ENCODE assay signal across 18 cellular contexts in genomic region chr11:12127206-12127898, GRCh38. TPM values are rescaled to one million over a fixed set of nuclear protein-coding genes. Genes with fewer than 3 reads are reported as not detected.
A peak's percentile ranks its signal among the peaks of the same experiment; 100 is the strongest.
DNase-seq lines count a peak whose midpoint lies in the region; ATAC-seq and TF ChIP-seq lines count a peak whose summit lies in the region.
"Had no signal": no experiment of that assay in that cellular context is flagged by ENCODE, and none has a peak within 500 bp of the region (broad histone marks: within the 10 kb centered on the region; RNA-seq: fewer than 3 reads in every experiment).

No MANE protein-coding gene starts in this region.

- intact Hi-C loops in uterus (cut with DNase I; ENCODE audit: low total_unique reads) (no loop called here), left colon (cut with DNase I, micrococcal nuclease) (no loop called here)

- H3K4me1 Mint-ChIP-seq in activated naive CD4-positive, alpha-beta T cell treated with anti-CD3 and anti-CD28 coated beads, Interleukin-2, amount 10 ng/mL, durations not matched to agents 7 days and 5 days, result peaks cover 51% of the 10 kb centered on the region
- peaks cover 24% of the 10 kb centered on the region for H3K4me1 Mint-ChIP-seq in activated T-helper 17 cell treated with anti-CD3 and anti-CD28 coated beads, Interleukin-2, amount 50 U/mL, for 72 hours

- TF ChIP-seq POLR2A in uterus (IDR thresholded peaks at IDR 0.05), result no peak
- no peak for TF ChIP-seq POLR2A in suprapubic skin (IDR thresholded peaks at IDR 0.05)

- H3K4me3 ChIP-seq in uterus (no peak overlapping the region), suprapubic skin (no peak overlapping the region)
- H3K4me3 ChIP-seq: GM23338, neural progenitor cell, right atrium auricular region had no signal

- no peak for ATAC-seq in activated T-helper 17 cell treated with anti-CD3 and anti-CD28 coated beads, Interleukin-2, amount 50 U/mL, for 72 hours (replicated peaks)
- ATAC-seq in foreskin keratinocyte (no peak), left colon (no peak)
- ATAC-seq: activated CD4-positive, CD25-positive, alpha-beta regulatory T cell treated with anti-CD3 and anti-CD28 coated beads, Interleukin-2, amount 50 U/mL, for 24 hours; CD8-positive, alpha-beta T cell; GM23338 had no signal

- peak overlapping the region; percentile 1 for H3K27ac ChIP-seq in foreskin keratinocyte
- H3K27ac ChIP-seq in uterus, result peak overlapping the region; percentile 50 to 52
- no peak overlapping the region for H3K27ac ChIP-seq in suprapubic skin
- H3K27ac ChIP-seq: neural progenitor cell, right atrium auricular region had no signal

- peaks cover 3% of the 10 kb centered on the region for H3K36me3 Mint-ChIP-seq in activated naive CD4-positive, alpha-beta T cell treated with anti-CD3 and anti-CD28 coated beads, Interleukin-2, amount 10 ng/mL, durations not matched to agents 7 days and 5 days
- no peaks in the 10 kb centered on the region for H3K36me3 Mint-ChIP-seq in activated T-helper 17 cell treated with anti-CD3 and anti-CD28 coated beads, Interleukin-2, amount 50 U/mL, for 72 hours (ENCODE audit: low read depth)
- H3K36me3 Mint-ChIP-seq: CD8-positive, alpha-beta T cell; neural progenitor cell had no signal

- TF ChIP-seq CTCF in foreskin keratinocyte (conservative IDR thresholded peaks at IDR 0.05) (no peak), uterus (IDR thresholded peaks at IDR 0.05) (no peak), suprapubic skin (IDR thresholded peaks at IDR 0.05) (no peak)

- peaks cover 7% of the 10 kb centered on the region for H3K27me3 Mint-ChIP-seq in activated naive CD4-positive, alpha-beta T cell treated with anti-CD3 and anti-CD28 coated beads, Interleukin-2, amount 10 ng/mL, durations not matched to agents 7 days and 5 days
- no peaks in the 10 kb centered on the region for H3K27me3 Mint-ChIP-seq in activated T-helper 17 cell treated with anti-CD3 and anti-CD28 coated beads, Interleukin-2, amount 50 U/mL, for 72 hours
- H3K27me3 Mint-ChIP-seq: activated naive CD8-positive, alpha-beta T cell treated with anti-CD3 and anti-CD28 coated beads, Interleukin-2, amount 50 U/mL, for 24 hours had no signal

- H3K27ac Mint-ChIP-seq in activated naive CD4-positive, alpha-beta T cell treated with anti-CD3 and anti-CD28 coated beads, Interleukin-2, amount 10 ng/mL, durations not matched to agents 7 days and 5 days, result peak overlapping the region; percentile 21
- H3K27ac Mint-ChIP-seq in activated T-helper 17 cell treated with anti-CD3 and anti-CD28 coated beads, Interleukin-2, amount 50 U/mL, for 72 hours, result peak overlapping the region; percentile 4
- H3K27ac Mint-ChIP-seq: CD8-positive, alpha-beta T cell; GM23338 had no signal

- no peak overlapping the region for H3K4me3 Mint-ChIP-seq in activated naive CD4-positive, alpha-beta T cell treated with anti-CD3 and anti-CD28 coated beads, Interleukin-2, amount 10 ng/mL, durations not matched to agents 7 days and 5 days
- no peak overlapping the region for H3K4me3 Mint-ChIP-seq in activated T-helper 17 cell treated with anti-CD3 and anti-CD28 coated beads, Interleukin-2, amount 50 U/mL, for 72 hours
- H3K4me3 Mint-ChIP-seq: activated naive CD8-positive, alpha-beta T cell treated with anti-CD3 and anti-CD28 coated beads, Interleukin-2, amount 50 U/mL, for 24 hours; CD8-positive, alpha-beta T cell; GM23338; neural progenitor cell had no signal

- H3K9me3 ChIP-seq in uterus (no peaks in the 10 kb centered on the region), suprapubic skin (no peaks in the 10 kb centered on the region)
- H3K9me3 ChIP-seq: right atrium auricular region had no signal

- no peak for TF ChIP-seq EP300 in suprapubic skin (IDR thresholded peaks at IDR 0.05)

- H3K9me3 Mint-ChIP-seq in activated naive CD4-positive, alpha-beta T cell treated with anti-CD3 and anti-CD28 coated beads, Interleukin-2, amount 10 ng/mL, durations not matched to agents 7 days and 5 days, result no peaks in the 10 kb centered on the region
- no peaks in the 10 kb centered on the region for H3K9me3 Mint-ChIP-seq in activated T-helper 17 cell treated with anti-CD3 and anti-CD28 coated beads, Interleukin-2, amount 50 U/mL, for 72 hours
- H3K9me3 Mint-ChIP-seq: activated naive CD8-positive, alpha-beta T cell treated with anti-CD3 and anti-CD28 coated beads, Interleukin-2, amount 50 U/mL, for 24 hours; CD8-positive, alpha-beta T cell; GM23338; neural progenitor cell had no signal

- peaks cover 56% of the 10 kb centered on the region for H3K4me1 ChIP-seq in foreskin keratinocyte
- peaks cover 0 to 4% of the 10 kb centered on the region in 2 donors for H3K4me1 ChIP-seq in uterus
- peaks cover 49% of the 10 kb centered on the region for H3K4me1 ChIP-seq in suprapubic skin

- WGBS in suprapubic skin, result 79% methylated on average over 4 of the region's 4 CpGs

- H3K27me3 ChIP-seq in foreskin keratinocyte (no peaks in the 10 kb centered on the region), uterus (no peaks in the 10 kb centered on the region), suprapubic skin (no peaks in the 10 kb centered on the region)
- H3K27me3 ChIP-seq: neural progenitor cell, right atrium auricular region had no signal

- CTCF ChIA-PET in activated naive CD4-positive, alpha-beta T cell treated with anti-CD3 and anti-CD28 coated beads, Interleukin-2, amount 10 ng/mL, durations not matched to agents 7 days and 5 days (lab: Charles Lee), result interaction anchor here (1.0 kb wide), 1 partner anchor 10 kb away, joined by 5 read pairs; no protein-coding TSS in a partner anchor

- DNase-seq in activated naive CD4-positive, alpha-beta T cell treated with anti-CD3 and anti-CD28 coated beads, Interleukin-2, amount 10 ng/mL, durations not matched to agents 7 days and 5 days, result no peak
- no peak for DNase-seq in activated naive CD4-positive, alpha-beta T cell treated with Interleukin-2 at 50 U/mL for 16 hours
- DNase-seq in foreskin keratinocyte (no peak), uterus (no peak), midbrain (lab: John Stamatoyannopoulos, UW) (no peak), left colon (no peak), suprapubic skin (ENCODE audit: low spot score in 2 of 2) (no peak)
- DNase-seq: activated naive CD8-positive, alpha-beta T cell treated with anti-CD3 and anti-CD28 coated beads, Interleukin-2, amount 50 U/mL, for 24 hours; CD8-positive, alpha-beta T cell; cerebellar nuclear complex; glutamatergic neuron; stimulated activated CD4-positive, alpha-beta T cell treated with anti-CD3 and anti-CD28 coated beads, Interleukin-2, amount 100 ng/mL, for 24 hours; T-helper 2 cell had no signal

- H3K36me3 ChIP-seq in uterus, result no peaks in the 10 kb centered on the region
- H3K36me3 ChIP-seq in suprapubic skin, result no peaks in the 10 kb centered on the region
- H3K36me3 ChIP-seq: neural progenitor cell, right atrium auricular region had no signal

RNA-seq across cellular contexts. Expression of gene MICAL2, which starts 17.0 kb away (rescaled TPM):
- 100 to 1,000 TPM; 127 to 253 TPM for total RNA-seq in activated T-helper 17 cell treated with anti-CD3 and anti-CD28 coated beads, Interleukin-2, amount 50 U/mL, for 72 hours
- total RNA-seq in foreskin keratinocyte, result 185 and 192 TPM in 2 replicates
- 40.2 and 42.9 TPM in 2 replicates for polyA plus RNA-seq in foreskin keratinocyte
- total RNA-seq in uterus, result 100 to 1,000 TPM in 1 of 4 donors, 10 to 100 TPM in 3; 29.6 to 139 (median 53.1) TPM
- total RNA-seq in left colon, result 100 to 1,000 TPM; 268 to 361 TPM
- total RNA-seq in suprapubic skin, result 100 to 1,000 TPM; 117 to 232 (median 164) TPM
